ENCODE assay signal across 1 cellular context in the genomic region with DNA sequence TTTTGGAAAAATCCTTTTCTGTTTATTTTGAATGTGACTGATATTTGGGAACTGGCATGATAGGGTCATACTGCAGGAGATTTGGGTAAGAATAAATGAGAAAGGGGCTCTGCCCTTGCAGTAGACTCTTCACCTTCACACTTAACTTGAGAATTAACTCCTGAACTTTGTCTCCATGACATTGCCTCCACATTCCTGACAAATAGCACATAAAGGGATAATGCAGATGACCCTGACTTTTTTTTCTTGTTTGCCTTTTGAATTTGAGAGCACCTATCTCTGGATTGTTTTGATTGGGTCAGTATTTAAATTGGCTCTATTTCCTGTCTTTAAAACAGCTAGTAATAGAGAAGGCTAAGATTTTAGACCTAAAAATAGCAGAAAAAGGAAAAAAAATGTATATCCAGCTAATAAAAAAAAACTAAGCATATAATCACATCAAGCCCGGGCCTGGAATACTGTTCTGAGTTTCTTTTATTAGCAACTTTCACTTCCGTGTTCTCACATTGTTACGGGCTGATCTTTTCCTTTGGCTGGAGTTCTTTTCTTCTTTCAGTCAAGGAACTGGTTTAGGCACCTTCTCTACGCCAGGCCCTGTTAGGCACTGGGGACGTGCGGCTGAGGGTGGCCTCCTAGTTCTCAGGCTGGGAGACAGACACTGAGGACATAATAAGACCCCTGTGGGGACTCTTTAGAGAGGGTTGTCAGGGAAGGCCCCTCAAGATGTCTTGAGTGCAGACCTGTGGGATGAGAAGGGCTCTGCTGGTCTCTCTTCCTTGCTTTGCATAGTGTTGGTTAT.
TF ChIP-seq lines count a peak whose summit lies in the region.

No MANE protein-coding gene starts in this region.

TF ChIP-seq in endothelial cell of umbilical vein, 7 proteins besides CTCF, POLR2A, EP300 and RAD21 (continued from another document):
- TF ChIP-seq POLR2AphosphoS5 (IDR thresholded peaks at IDR 0.05; ENCODE audit: insufficient read depth, low read depth, low read length) (no peak), FOS (IDR thresholded peaks at IDR 0.05; ENCODE audit: borderline replicate concordance, insufficient read depth, low read length) (no peak), GATA2 (IDR thresholded peaks at IDR 0.05; ENCODE audit: insufficient read depth, insufficient read length, low read depth, low read length) (no peak)
